Comparison of ENCODE assay signal across 1 cellular context in genomic region chr17:77428020-77428781, GRCh38.
TF ChIP-seq lines count a peak whose summit lies in the region.

No MANE protein-coding gene starts in this region.

TF ChIP-seq in K562, 482 proteins besides CTCF, POLR2A, EP300 and RAD21 (continued from another document):
- TF ChIP-seq VEZF1 (CRISPR knock-in tag; IDR thresholded peaks at IDR 0.05) (peak; percentile 49; the same call in 1 of the 2 replicates), RAD51 (IDR thresholded peaks at IDR 0.05; ENCODE audit: borderline replicate concordance, low read depth) (peak; percentile 70), BDP1 (IDR thresholded peaks at IDR 0.05; ENCODE audit: insufficient read depth, insufficient read length) (no peak), BRD9 (IDR thresholded peaks at IDR 0.05; ENCODE audit: low read depth, partially characterized antibody) (peak; percentile 97), RCOR1 (IDR thresholded peaks at IDR 0.05; ENCODE audit: borderline replicate concordance in 1 of 2, low read depth in 2 of 2, low read length in 2 of 2) (peak in 1 of 2 experiments; percentile 56; a peak in 1 of 4 replicates), SOX6 (IDR thresholded peaks at IDR 0.05) (peak; percentile 25; the same call in 1 of the 2 replicates), FOSL1 (tag; conservative IDR thresholded peaks at IDR 0.05) (peak; percentile 58), NR2C2 (CRISPR knock-in tag; IDR thresholded peaks at IDR 0.05) (peak; percentile 52; the same call in 1 of the 2 replicates), NR2C2 (tag; IDR thresholded peaks at IDR 0.05) (no peak), ZBTB7A (IDR thresholded peaks at IDR 0.05; ENCODE audit: borderline replicate concordance, control insufficient read depth, low read depth, low read length) (peak; percentile 28; the same call in 1 of the 2 replicates), TCFL5 (CRISPR knock-in tag; conservative IDR thresholded peaks at IDR 0.05) (no peak), TFAP4 (CRISPR knock-in tag; IDR thresholded peaks at IDR 0.05; ENCODE audit: borderline replicate concordance) (peak; percentile 86), RBBP5 (IDR thresholded peaks at IDR 0.05; ENCODE audit: borderline replicate concordance, insufficient read depth, low read length, poor library complexity, severe bottlenecking) (no peak), L3MBTL2 (IDR thresholded peaks at IDR 0.05) (peak; percentile 28; the same call in 1 of the 2 replicates), CBFB (CRISPR knock-in tag; IDR thresholded peaks at IDR 0.05) (0 out of 2 replicates have a peak, but pooled peaks have one; percentile 49), CBFA2T3 (IDR thresholded peaks at IDR 0.05) (0 out of 2 replicates have a peak, but pooled peaks have one; percentile 20), CTBP1 (IDR thresholded peaks at IDR 0.05; ENCODE audit: borderline replicate concordance) (peak; percentile 49; the same call in 1 of the 2 replicates), MITF (IDR thresholded peaks at IDR 0.05) (peak; percentile 70), KDM1A (IDR thresholded peaks at IDR 0.05) (peak in 1 of 2 experiments; percentile 59; a peak in 2 of 4 replicates), HDAC1 (IDR thresholded peaks at IDR 0.05) (0 out of 4 replicates have a peak, but pooled peaks of 1 of the 2 experiments have one; percentile 21), ZNF407 (IDR thresholded peaks at IDR 0.05; ENCODE audit: low read depth) (peak; percentile 61), CHCHD3 (CRISPR knock-in tag; IDR thresholded peaks at IDR 0.05) (no peak), BHLHE40 (IDR thresholded peaks at IDR 0.05; ENCODE audit: low read length) (peak; percentile 29; the same call in 1 of the 2 replicates), ESRRA (IDR thresholded peaks at IDR 0.05; ENCODE audit: borderline replicate concordance, low read depth) (peak; percentile 36), MAZ (CRISPR knock-in tag; conservative IDR thresholded peaks at IDR 0.05 in 1 of 2, IDR thresholded peaks at IDR 0.05 in 1 of 2) (peak in 1 of 2 experiments; percentile 35; a peak in 1 of 4 replicates), STAG1 (CRISPR knock-in tag; IDR thresholded peaks at IDR 0.05; ENCODE audit: borderline replicate concordance) (no peak), MEIS2 (IDR thresholded peaks at IDR 0.05; ENCODE audit: partially characterized antibody) (peak; percentile 77), IRF2 (CRISPR knock-in tag; IDR thresholded peaks at IDR 0.05) (no peak), TCF7 (IDR thresholded peaks at IDR 0.05; ENCODE audit: borderline replicate concordance) (no peak), ZFP36 (IDR thresholded peaks at IDR 0.05; ENCODE audit: low read depth, low read length, partially characterized antibody) (peak; percentile 91), TEAD4 (IDR thresholded peaks at IDR 0.05; ENCODE audit: low read length) (peak; percentile 11; the same call in 1 of the 2 replicates), TEAD4 (CRISPR knock-in tag; IDR thresholded peaks at IDR 0.05; ENCODE audit: borderline replicate concordance) (no peak), RUNX1 (IDR thresholded peaks at IDR 0.05; ENCODE audit: low read depth) (no peak), DACH1 (IDR thresholded peaks at IDR 0.05; ENCODE audit: partially characterized antibody) (no peak), ZEB2 (IDR thresholded peaks at IDR 0.05) (0 out of 2 replicates have a peak, but pooled peaks have one; percentile 13), ZFP91 (CRISPR knock-in tag; IDR thresholded peaks at IDR 0.05) (0 out of 2 replicates have a peak, but pooled peaks have one; percentile 20)
TF ChIP-seq in K562: peak in this region for 42.
